Comparison of ENCODE assay signal across 8 cellular contexts in the genomic region with DNA sequence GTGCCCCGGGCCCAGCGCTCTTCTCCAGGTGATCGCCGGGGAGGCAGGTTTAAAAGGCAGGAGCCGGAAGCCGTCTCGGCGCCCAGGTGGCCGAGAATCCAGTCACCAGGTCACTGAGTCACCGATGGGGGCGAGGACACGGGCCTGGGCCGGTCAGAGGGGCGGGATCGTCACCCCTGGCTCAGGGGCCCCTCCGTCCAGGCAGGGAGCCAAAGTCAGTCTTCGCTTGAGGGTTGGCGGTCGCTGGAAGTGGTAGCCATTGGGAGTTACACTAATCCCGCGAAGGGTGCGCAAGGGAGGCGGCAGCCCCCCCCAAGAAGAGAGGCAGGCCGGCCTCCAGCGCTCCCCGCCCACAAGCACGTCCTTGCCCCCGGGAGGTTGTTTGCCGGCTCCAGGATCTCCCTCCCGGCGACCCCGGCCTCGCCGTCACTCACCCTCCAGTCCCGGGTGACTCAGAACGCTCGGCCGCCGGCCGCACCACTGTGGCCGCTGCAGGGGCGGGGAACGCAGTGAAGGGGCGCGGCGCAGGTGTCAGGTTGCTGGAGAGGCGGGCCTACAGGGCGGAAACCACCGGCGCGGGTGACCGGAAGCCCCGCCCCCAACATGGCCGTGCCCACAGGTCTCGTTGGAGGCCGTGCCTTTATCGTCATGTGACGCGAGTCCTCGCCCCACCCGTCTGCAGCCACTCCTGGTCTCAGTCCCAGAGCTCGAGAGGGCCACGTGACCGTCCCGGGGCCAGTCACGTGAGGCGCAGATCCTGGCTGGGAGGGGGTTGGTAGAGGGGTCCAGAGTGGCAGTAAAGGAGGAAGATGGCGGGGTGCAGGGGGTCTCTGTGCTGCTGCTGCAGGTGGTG. TPM values are rescaled to one million over a fixed set of nuclear protein-coding genes. Genes with fewer than 3 reads are reported as not detected.
DNase-seq lines count a peak whose midpoint lies in the region; ATAC-seq and TF ChIP-seq lines count a peak whose summit lies in the region.

CLCN6 (plus strand) TSS at position 738 of the 853 bp plus-strand sequence; CDS start at position 810, 72 bp downstream.
MTHFR (minus strand) TSS at position 511 of the 853 bp plus-strand sequence. CDS start 2,848 bp downstream, outside the sequence.

- peaks cover 69% of the 10 kb centered on the region for H3K4me1 Mint-ChIP-seq in activated CD4-positive, alpha-beta T cell treated with anti-CD3 and anti-CD28 coated beads, Interleukin-2, amount 10 ng/mL, durations not matched to agents 7 days and 5 days

- ATAC-seq in GM19328 (IDR thresholded peaks at IDR 0.05; ENCODE audit: unreplicated experiment) (peak; percentile 81), HG03520 (IDR thresholded peaks at IDR 0.05; ENCODE audit: unreplicated experiment) (peak; percentile 83), left lung (peak; percentile 86)

- H4K20me1 ChIP-seq in BLaER1, result peaks cover 28% of the 10 kb centered on the region

- no peaks in the 10 kb centered on the region for H3K27me3 Mint-ChIP-seq in activated CD4-positive, alpha-beta T cell treated with anti-CD3 and anti-CD28 coated beads, Interleukin-2, amount 10 ng/mL, durations not matched to agents 7 days and 5 days

- H3K9me3 ChIP-seq in BLaER1 (no peaks in the 10 kb centered on the region), left lung (no peaks in the 10 kb centered on the region)

- POLR2A ChIA-PET in activated CD4-positive, alpha-beta T cell treated with anti-CD3 and anti-CD28 coated beads, Interleukin-2, amount 10 ng/mL, durations not matched to agents 7 days and 5 days (lab: Charles Lee), result interaction anchor here (1.2 kb wide), 1 partner anchor 102 kb away, joined by 3 read pairs; no protein-coding TSS in a partner anchor

- no peak for TF ChIP-seq CTCF in left lung (IDR thresholded peaks at IDR 0.05)

- peaks cover 68% of the 10 kb centered on the region for H3K4me1 ChIP-seq in BLaER1
- H3K4me1 ChIP-seq in left lung, result peaks cover 26 to 82% of the 10 kb centered on the region in 2 donors

- peak within 1 kb of the TSS; percentile 90 for H3K9ac ChIP-seq in BLaER1

- H3K9me3 Mint-ChIP-seq in activated CD4-positive, alpha-beta T cell treated with anti-CD3 and anti-CD28 coated beads, Interleukin-2, amount 10 ng/mL, durations not matched to agents 7 days and 5 days, result no peaks in the 10 kb centered on the region

- H3K4me3 Mint-ChIP-seq in activated CD4-positive, alpha-beta T cell treated with anti-CD3 and anti-CD28 coated beads, Interleukin-2, amount 10 ng/mL, durations not matched to agents 7 days and 5 days, result peak within 1 kb of the TSS; percentile 92

- H3K27me3 ChIP-seq in BLaER1, result no peaks in the 10 kb centered on the region
- H3K27me3 ChIP-seq in left lung, result no peaks in the 10 kb centered on the region

- H3K27ac ChIP-seq in BLaER1 (peak within 1 kb of the TSS; percentile 89), left lung (peak within 1 kb of the TSS; percentile 95 to 99)

- peak within 1 kb of the TSS; percentile 93 for H3K27ac Mint-ChIP-seq in activated CD4-positive, alpha-beta T cell treated with anti-CD3 and anti-CD28 coated beads, Interleukin-2, amount 10 ng/mL, durations not matched to agents 7 days and 5 days

- H3K36me3 ChIP-seq in BLaER1 (peaks cover 27% of the 10 kb centered on the region), left lung (peaks cover 0 to 27% of the 10 kb centered on the region in 2 donors)

- intact Hi-C loops in left lung (cut with DNase I), result no loop called here

- H3K4me2 ChIP-seq in BLaER1, result peak within 1 kb of the TSS; percentile 98

- H3K4me3 ChIP-seq in BLaER1 (peak within 1 kb of the TSS; percentile 79), left lung (peak within 1 kb of the TSS; percentile 86 to 90)

- DNase-seq in NCI-H69 (lab: John Stamatoyannopoulos, UW), result peak; percentile 97
- peak; percentile 99 for DNase-seq in activated CD4-positive, alpha-beta T cell treated with anti-CD3 and anti-CD28 coated beads, Interleukin-2, amount 10 ng/mL, durations not matched to agents 7 days and 5 days
- peak; percentile 99 for DNase-seq in dedifferentiated amniotic fluid mesenchymal stem cell (ENCODE audit: extremely low spot score)
- DNase-seq in left lung, result peak; percentile 100
- DNase-seq in stimulated activated CD4-positive, alpha-beta T cell treated with anti-CD3 and anti-CD28 coated beads, Interleukin-2, amount 100 ng/mL, for 48 hours, result peak; percentile 96

- peaks cover 21% of the 10 kb centered on the region for H3K36me3 Mint-ChIP-seq in activated CD4-positive, alpha-beta T cell treated with anti-CD3 and anti-CD28 coated beads, Interleukin-2, amount 10 ng/mL, durations not matched to agents 7 days and 5 days (ENCODE audit: low read depth)

- CTCF ChIA-PET in activated CD4-positive, alpha-beta T cell treated with anti-CD3 and anti-CD28 coated beads, Interleukin-2, amount 10 ng/mL, durations not matched to agents 7 days and 5 days (lab: Charles Lee), result interaction anchor here (0.5 to 1.5 kb wide), 4 partner anchors 15 to 155 kb away, joined by 3 to 5 read pairs (median 3); no protein-coding TSS in a partner anchor

RNA-seq across cellular contexts. Expression of gene CLCN6, which starts in this region (rescaled TPM):
- 10 to 100 TPM; 13.2 to 15.7 TPM for total RNA-seq in activated CD4-positive, alpha-beta T cell treated with anti-CD3 and anti-CD28 coated beads, Interleukin-2, amount 10 ng/mL, durations not matched to agents 7 days and 5 days
- 10 to 100 TPM; 17.7 to 43.4 TPM for total RNA-seq in left lung

RNA-seq across cellular contexts. Expression of gene MTHFR, which starts in this region (rescaled TPM):
- 10 to 100 TPM; 23.8 to 29.0 TPM for total RNA-seq in activated CD4-positive, alpha-beta T cell treated with anti-CD3 and anti-CD28 coated beads, Interleukin-2, amount 10 ng/mL, durations not matched to agents 7 days and 5 days
- total RNA-seq in left lung, result 10 to 100 TPM; 34.2 to 44.5 TPM

Comparison
In these comparisons a context has a peak if more than half of its experiments do, and no peak if none do; other contexts are left out.
1. Peak in every context shown above with its lines: DNase-seq, ATAC-seq, H3K4me3 ChIP-seq and H3K27ac ChIP-seq.